In genomic region chr14:91383439-91383838, GRCh38 we compare ENCODE assay signal across 15 cellular contexts. TPM values are rescaled to one million over a fixed set of nuclear protein-coding genes. Genes with fewer than 3 reads are reported as not detected.
A peak's percentile ranks its signal among the peaks of the same experiment; 100 is the strongest.
DNase-seq lines count a peak whose midpoint lies in the region; ATAC-seq and TF ChIP-seq lines count a peak whose summit lies in the region.
"Had no signal": no experiment of that assay in that cellular context is flagged by ENCODE, and none has a peak within 500 bp of the region (broad histone marks: within the 10 kb centered on the region; RNA-seq: fewer than 3 reads in every experiment).

No MANE protein-coding gene starts in this region.

- H3K4me1 Mint-ChIP-seq in activated CD4-positive, alpha-beta T cell treated with anti-CD3 and anti-CD28 coated beads for 36 hours: peaks cover 92% of the 10 kb centered on the region
- peaks cover 88% of the 10 kb centered on the region for H3K4me1 Mint-ChIP-seq in activated CD4-positive, alpha-beta T cell treated with anti-CD3 and anti-CD28 coated beads, Interleukin-2, amount 10 ng/mL, durations not matched to agents 7 days and 5 days
- H3K4me1 Mint-ChIP-seq in activated T-helper 1 cell treated with anti-CD3 and anti-CD28 coated beads, Interleukin-12 subunit alpha, Interleukin-12 subunit beta, Interleukin-2, Interleukin-4 antibody, amounts not matched to agents 30 ng/mL and 10 ng/mL and 1 ng/mL, durations not matched to agents 14 hours and 24 hours and 36 hours (ENCODE audit: low read depth): peaks cover 82% of the 10 kb centered on the region
- peaks cover 61% of the 10 kb centered on the region for H3K4me1 Mint-ChIP-seq in neural progenitor cell

- H2AFZ ChIP-seq in neural progenitor cell (replicated peaks): no peak overlapping the region
- H2AFZ ChIP-seq: GM23248 had no signal

- POLR2A ChIA-PET in activated CD4-positive, alpha-beta T cell treated with anti-CD3 and anti-CD28 coated beads for 36 hours (lab: Charles Lee): no interaction called here
- POLR2A ChIA-PET in activated CD4-positive, alpha-beta T cell treated with anti-CD3 and anti-CD28 coated beads, Interleukin-2, amount 10 ng/mL, durations not matched to agents 7 days and 5 days (lab: Charles Lee): no interaction called here

- H4K20me1 ChIP-seq in neural progenitor cell (ENCODE audit: low read depth): peaks cover 92% of the 10 kb centered on the region

- H3K4me2 ChIP-seq in neural progenitor cell: peak overlapping the region; percentile 50
- H3K4me2 ChIP-seq: KMS-11 had no signal

- no peaks in the 10 kb centered on the region for H3K9me3 ChIP-seq in neural progenitor cell (ENCODE audit: low read depth)
- H3K9me3 ChIP-seq: heart left ventricle, right atrium auricular region, thyroid gland had no signal

- peaks cover 100% of the 10 kb centered on the region for H3K79me2 ChIP-seq in neural progenitor cell (ENCODE audit: low read depth)

- no peak for DNase-seq in activated CD4-positive, alpha-beta T cell treated with anti-CD3 and anti-CD28 coated beads for 36 hours
- DNase-seq in activated CD4-positive, alpha-beta T cell treated with anti-CD3 and anti-CD28 coated beads, Interleukin-2, amount 10 ng/mL, durations not matched to agents 7 days and 5 days: no peak
- DNase-seq in M059J (ENCODE audit: low read depth) (peak; percentile 32), neural progenitor cell (ENCODE audit: low spot score) (peak; percentile 65), SW 1271 (lab: John Stamatoyannopoulos, UW) (no peak), NOMO-1 treated with DMSO at 0.1 percent for 48 hours (lab: John Stamatoyannopoulos, UW; ENCODE audit: unreplicated experiment) (no peak)
- no peak for DNase-seq in activated T-helper 1 cell treated with anti-CD3 and anti-CD28 coated beads, Interleukin-12 subunit alpha, Interleukin-12 subunit beta, Interleukin-2, Interleukin-4 antibody, amounts not matched to agents 30 ng/mL and 10 ng/mL and 1 ng/mL, durations not matched to agents 14 hours and 24 hours and 36 hours (ENCODE audit: low spot score)
- DNase-seq: activated CD8-positive, alpha-beta memory T cell treated with anti-CD3 and anti-CD28 coated beads, Interleukin-2, amount 10 ng/mL, durations not matched to agents 7 days and 5 days; aorta; GM23248; thyroid gland had no signal

- H3F3A ChIP-seq in neural progenitor cell (ENCODE audit: low read depth): peaks cover 11% of the 10 kb centered on the region

- CTCF ChIA-PET in activated CD4-positive, alpha-beta T cell treated with anti-CD3 and anti-CD28 coated beads for 36 hours (lab: Charles Lee): interaction anchor here (1.0 kb wide), 1 partner anchor 13 kb away, joined by 3 read pairs; no protein-coding TSS in a partner anchor
- CTCF ChIA-PET in activated CD4-positive, alpha-beta T cell treated with anti-CD3 and anti-CD28 coated beads, Interleukin-2, amount 10 ng/mL, durations not matched to agents 7 days and 5 days (lab: Charles Lee): no interaction called here

- intact Hi-C loops in activated CD4-positive, alpha-beta T cell treated with anti-CD3 and anti-CD28 coated beads for 36 hours (cut with DNase I, micrococcal nuclease): no loop called here
- intact Hi-C loops in activated T-helper 1 cell treated with anti-CD3 and anti-CD28 coated beads, Interleukin-12 subunit alpha, Interleukin-12 subunit beta, Interleukin-2, Interleukin-4 antibody, amounts not matched to agents 30 ng/mL and 10 ng/mL and 1 ng/mL, durations not matched to agents 14 hours and 24 hours and 36 hours (cut with micrococcal nuclease): no loop called here

- H3K36me3 Mint-ChIP-seq in activated CD4-positive, alpha-beta T cell treated with anti-CD3 and anti-CD28 coated beads for 36 hours (ENCODE audit: low read depth): peaks cover 16% of the 10 kb centered on the region
- H3K36me3 Mint-ChIP-seq in activated CD4-positive, alpha-beta T cell treated with anti-CD3 and anti-CD28 coated beads, Interleukin-2, amount 10 ng/mL, durations not matched to agents 7 days and 5 days (ENCODE audit: low read depth): peaks cover 42% of the 10 kb centered on the region
- H3K36me3 Mint-ChIP-seq in activated T-helper 1 cell treated with anti-CD3 and anti-CD28 coated beads, Interleukin-12 subunit alpha, Interleukin-12 subunit beta, Interleukin-2, Interleukin-4 antibody, amounts not matched to agents 30 ng/mL and 10 ng/mL and 1 ng/mL, durations not matched to agents 14 hours and 24 hours and 36 hours (ENCODE audit: low read depth): peaks cover 23% of the 10 kb centered on the region
- peaks cover 15% of the 10 kb centered on the region for H3K36me3 Mint-ChIP-seq in neural progenitor cell

- no peak overlapping the region for H3K9ac ChIP-seq in neural progenitor cell
- H3K9ac ChIP-seq: GM23248, KMS-11 had no signal

- peak overlapping the region; percentile 55 for H3K27ac ChIP-seq in neural progenitor cell
- H3K27ac ChIP-seq: GM23248, heart left ventricle, KMS-11, right atrium auricular region, thyroid gland had no signal

- H3K4me3 Mint-ChIP-seq in activated CD4-positive, alpha-beta T cell treated with anti-CD3 and anti-CD28 coated beads for 36 hours: no peak overlapping the region
- no peak overlapping the region for H3K4me3 Mint-ChIP-seq in activated CD4-positive, alpha-beta T cell treated with anti-CD3 and anti-CD28 coated beads, Interleukin-2, amount 10 ng/mL, durations not matched to agents 7 days and 5 days
- no peak overlapping the region for H3K4me3 Mint-ChIP-seq in activated T-helper 1 cell treated with anti-CD3 and anti-CD28 coated beads, Interleukin-12 subunit alpha, Interleukin-12 subunit beta, Interleukin-2, Interleukin-4 antibody, amounts not matched to agents 30 ng/mL and 10 ng/mL and 1 ng/mL, durations not matched to agents 14 hours and 24 hours and 36 hours
- no peak overlapping the region for H3K4me3 Mint-ChIP-seq in neural progenitor cell
- H3K4me3 Mint-ChIP-seq: activated CD8-positive, alpha-beta memory T cell treated with anti-CD3 and anti-CD28 coated beads, Interleukin-2, amount 10 ng/mL, durations not matched to agents 7 days and 5 days had no signal

- H3K27me3 Mint-ChIP-seq in activated CD4-positive, alpha-beta T cell treated with anti-CD3 and anti-CD28 coated beads for 36 hours: no peaks in the 10 kb centered on the region
- no peaks in the 10 kb centered on the region for H3K27me3 Mint-ChIP-seq in activated CD4-positive, alpha-beta T cell treated with anti-CD3 and anti-CD28 coated beads, Interleukin-2, amount 10 ng/mL, durations not matched to agents 7 days and 5 days
- no peaks in the 10 kb centered on the region for H3K27me3 Mint-ChIP-seq in activated T-helper 1 cell treated with anti-CD3 and anti-CD28 coated beads, Interleukin-12 subunit alpha, Interleukin-12 subunit beta, Interleukin-2, Interleukin-4 antibody, amounts not matched to agents 30 ng/mL and 10 ng/mL and 1 ng/mL, durations not matched to agents 14 hours and 24 hours and 36 hours (ENCODE audit: insufficient read depth)
- peaks cover 8% of the 10 kb centered on the region for H3K27me3 Mint-ChIP-seq in neural progenitor cell (ENCODE audit: insufficient read depth, low read depth)
- H3K27me3 Mint-ChIP-seq: activated CD8-positive, alpha-beta memory T cell treated with anti-CD3 and anti-CD28 coated beads, Interleukin-2, amount 10 ng/mL, durations not matched to agents 7 days and 5 days had no signal

- no peak overlapping the region for H3K4me3 ChIP-seq in neural progenitor cell
- H3K4me3 ChIP-seq: GM23248, heart left ventricle, right atrium auricular region, thyroid gland had no signal

- no peaks in the 10 kb centered on the region for H3K9me3 Mint-ChIP-seq in activated CD4-positive, alpha-beta T cell treated with anti-CD3 and anti-CD28 coated beads for 36 hours (ENCODE audit: low read depth)
- no peaks in the 10 kb centered on the region for H3K9me3 Mint-ChIP-seq in activated CD4-positive, alpha-beta T cell treated with anti-CD3 and anti-CD28 coated beads, Interleukin-2, amount 10 ng/mL, durations not matched to agents 7 days and 5 days
- H3K9me3 Mint-ChIP-seq in activated T-helper 1 cell treated with anti-CD3 and anti-CD28 coated beads, Interleukin-12 subunit alpha, Interleukin-12 subunit beta, Interleukin-2, Interleukin-4 antibody, amounts not matched to agents 30 ng/mL and 10 ng/mL and 1 ng/mL, durations not matched to agents 14 hours and 24 hours and 36 hours: no peaks in the 10 kb centered on the region
- H3K9me3 Mint-ChIP-seq in neural progenitor cell: no peaks in the 10 kb centered on the region

- H3K27me3 ChIP-seq in neural progenitor cell: no peaks in the 10 kb centered on the region
- H3K27me3 ChIP-seq: heart left ventricle, right atrium auricular region, thyroid gland had no signal

- H3K4me1 ChIP-seq in neural progenitor cell: peaks cover 47% of the 10 kb centered on the region

- ATAC-seq in activated CD4-positive, alpha-beta T cell treated with anti-CD3 and anti-CD28 coated beads for 36 hours: no peak
- ATAC-seq in HG03354 (IDR thresholded peaks at IDR 0.05; ENCODE audit: poor library complexity, severe bottlenecking, unreplicated experiment): no peak
- ATAC-seq: activated CD8-positive, alpha-beta memory T cell treated with anti-CD3 and anti-CD28 coated beads, Interleukin-2, amount 10 ng/mL, durations not matched to agents 7 days and 5 days; heart left ventricle had no signal

- H3K36me3 ChIP-seq in neural progenitor cell: no peaks in the 10 kb centered on the region
- H3K36me3 ChIP-seq: heart left ventricle, right atrium auricular region, thyroid gland had no signal

- peak overlapping the region; percentile 86 for H3K27ac Mint-ChIP-seq in activated CD4-positive, alpha-beta T cell treated with anti-CD3 and anti-CD28 coated beads for 36 hours
- H3K27ac Mint-ChIP-seq in activated CD4-positive, alpha-beta T cell treated with anti-CD3 and anti-CD28 coated beads, Interleukin-2, amount 10 ng/mL, durations not matched to agents 7 days and 5 days: no peak overlapping the region
- peak overlapping the region; percentile 73 for H3K27ac Mint-ChIP-seq in activated T-helper 1 cell treated with anti-CD3 and anti-CD28 coated beads, Interleukin-12 subunit alpha, Interleukin-12 subunit beta, Interleukin-2, Interleukin-4 antibody, amounts not matched to agents 30 ng/mL and 10 ng/mL and 1 ng/mL, durations not matched to agents 14 hours and 24 hours and 36 hours
- H3K27ac Mint-ChIP-seq in neural progenitor cell: no peak overlapping the region

- no peak for TF ChIP-seq CTCF in neural progenitor cell (IDR thresholded peaks at IDR 0.05)

RNA-seq across cellular contexts. Expression of gene CCDC88C, which starts 34.2 kb away (rescaled TPM):
- total RNA-seq in activated CD4-positive, alpha-beta T cell treated with anti-CD3 and anti-CD28 coated beads for 36 hours: 10 to 100 TPM; 73.7 to 82.8 TPM
- total RNA-seq in activated CD4-positive, alpha-beta T cell treated with anti-CD3 and anti-CD28 coated beads, Interleukin-2, amount 10 ng/mL, durations not matched to agents 7 days and 5 days: 100 to 1,000 TPM; 187 to 193 TPM
- total RNA-seq in M059J (2014; rRNA removed; shearing (Covaris generic)): 1.4 and 1.6 TPM in 2 replicates
- 85.9 and 91.7 TPM in 2 replicates for total RNA-seq in activated T-helper 1 cell treated with anti-CD3 and anti-CD28 coated beads, Interleukin-12 subunit alpha, Interleukin-12 subunit beta, Interleukin-2, Interleukin-4 antibody, amounts not matched to agents 30 ng/mL and 10 ng/mL and 1 ng/mL, durations not matched to agents 14 hours and 24 hours and 36 hours
- total RNA-seq in neural progenitor cell (ENCODE audit: low replicate concordance): 17.8 and 34.8 TPM in 2 replicates
- total RNA-seq: GM23248 had no signal

Comparison
In these comparisons a context has a peak if more than half of its experiments do, and no peak if none do; other contexts are left out.
1. H3K27ac Mint-ChIP-seq: peak in activated CD4-positive, alpha-beta T cell treated with anti-CD3 and anti-CD28 coated beads for 36 hours (single experiment) and activated T-helper 1 cell treated with anti-CD3 and anti-CD28 coated beads, Interleukin-12 subunit alpha, Interleukin-12 subunit beta, Interleukin-2, Interleukin-4 antibody, amounts not matched to agents 30 ng/mL and 10 ng/mL and 1 ng/mL, durations not matched to agents 14 hours and 24 hours and 36 hours (single experiment); none in activated CD4-positive, alpha-beta T cell treated with anti-CD3 and anti-CD28 coated beads, Interleukin-2, amount 10 ng/mL, durations not matched to agents 7 days and 5 days (single experiment) and neural progenitor cell (single experiment).
2. DNase-seq: peak in M059J (single experiment) and neural progenitor cell (single experiment); none in activated CD4-positive, alpha-beta T cell treated with anti-CD3 and anti-CD28 coated beads for 36 hours (single experiment), activated CD4-positive, alpha-beta T cell treated with anti-CD3 and anti-CD28 coated beads, Interleukin-2, amount 10 ng/mL, durations not matched to agents 7 days and 5 days (single experiment), activated T-helper 1 cell treated with anti-CD3 and anti-CD28 coated beads, Interleukin-12 subunit alpha, Interleukin-12 subunit beta, Interleukin-2, Interleukin-4 antibody, amounts not matched to agents 30 ng/mL and 10 ng/mL and 1 ng/mL, durations not matched to agents 14 hours and 24 hours and 36 hours (single experiment), SW 1271 (0 of 2) and NOMO-1 treated with DMSO at 0.1 percent for 48 hours (single experiment).